Comparison of ENCODE assay signal across 20 cellular contexts in genomic region chr10:48590945-48591344, GRCh38.
"Had no signal": no experiment of that assay in that cellular context is flagged by ENCODE, and none has a peak within 500 bp of the region (broad histone marks: within the 10 kb centered on the region; RNA-seq: fewer than 3 reads in every experiment).

No MANE protein-coding gene starts in this region.

- ATAC-seq: activated CD8-positive, alpha-beta T cell treated with anti-CD3 and anti-CD28 coated beads for 36 hours; body of pancreas; effector memory CD8-positive, alpha-beta T cell; esophagus mucosa; natural killer cell treated with Interleukin-12 subunit alpha and Interleukin-12 subunit beta and Interleukin-15 and Interleukin-18, amount 100 ng/mL, for 72 hours; psoas muscle; right cardiac atrium had no signal

- H3K27ac ChIP-seq: body of pancreas, ovary, psoas muscle, thoracic aorta, upper lobe of left lung, WERI-Rb-1 had no signal

- DNase-seq: activated CD4-positive, alpha-beta T cell treated with anti-CD3 and anti-CD28 coated beads, Interleukin-2, amount 10 ng/mL, durations not matched to agents 7 days and 5 days; activated CD4-positive, CD25-positive, alpha-beta regulatory T cell treated with anti-CD3 and anti-CD28 coated beads, Interleukin-2, amount 50 U/mL, for 72 hours; activated CD8-positive, alpha-beta T cell treated with anti-CD3 and anti-CD28 coated beads for 36 hours; activated gamma-delta T cell treated with Interleukin-2 at 50 U/mL for 16 hours; anterior cingulate cortex; body of pancreas; caudate nucleus; dorsolateral prefrontal cortex; effector memory CD8-positive, alpha-beta T cell; hypothalamus; ovary; psoas muscle; right cardiac atrium; stimulated activated CD4-positive, alpha-beta T cell treated with anti-CD3 and anti-CD28 coated beads, Interleukin-4, amount 100 ng/mL, for 24 hours; stimulated activated naive CD4-positive, alpha-beta T cell treated with Interleukin-2 at 50 U/mL for 16 hours; WERI-Rb-1 had no signal
